ENCODE assay signal across 2 cellular contexts in genomic region chr22:27329471-27329870, GRCh38.
TF ChIP-seq lines count a peak whose summit lies in the region.

No MANE protein-coding gene starts in this region.

TF ChIP-seq in H1, 55 proteins besides CTCF, POLR2A, EP300 and RAD21 (continues in another document):
- TF ChIP-seq CHD7 (IDR thresholded peaks at IDR 0.05; ENCODE audit: insufficient replicate concordance, low read length) (no peak), CBX5 (IDR thresholded peaks at IDR 0.05; ENCODE audit: low read depth, low read length) (no peak), TCF12 (IDR thresholded peaks at IDR 0.05; ENCODE audit: low read depth, low read length) (0 out of 2 replicates have a peak, but pooled peaks have one; percentile 41), GTF2F1 (IDR thresholded peaks at IDR 0.05; ENCODE audit: borderline replicate concordance, low read depth, low read length) (no peak), USF2 (IDR thresholded peaks at IDR 0.05; ENCODE audit: low read length) (peak; percentile 47; the same call in 1 of the 2 replicates), PHF8 (conservative IDR thresholded peaks at IDR 0.05; ENCODE audit: low read depth, low read length) (no peak), SRF (IDR thresholded peaks at IDR 0.05; ENCODE audit: low read depth, low read length) (no peak), EZH2 (IDR thresholded peaks at IDR 0.05; ENCODE audit: low read depth, low read length, severe bottlenecking) (no peak), KDM5A (IDR thresholded peaks at IDR 0.05; ENCODE audit: low read length) (no peak), TAF1 (IDR thresholded peaks at IDR 0.05; ENCODE audit: low read depth, low read length) (no peak), CHD1 (IDR thresholded peaks at IDR 0.05; ENCODE audit: low read depth, low read length) (no peak), BACH1 (IDR thresholded peaks at IDR 0.05; ENCODE audit: low read length) (no peak), POU5F1 (IDR thresholded peaks at IDR 0.05; ENCODE audit: low read depth, low read length) (no peak), RFX5 (IDR thresholded peaks at IDR 0.05; ENCODE audit: borderline replicate concordance, low read depth, low read length) (no peak), MAX (IDR thresholded peaks at IDR 0.05) (peak; percentile 79), SUZ12 (IDR thresholded peaks at IDR 0.05; ENCODE audit: low read length) (no peak), CEBPB (IDR thresholded peaks at IDR 0.05; ENCODE audit: low read depth, low read length) (no peak), JUN (IDR thresholded peaks at IDR 0.05; ENCODE audit: low read depth, low read length) (no peak)

TF ChIP-seq in SK-N-SH treated with all-trans-retinoic acid at 6 μM for 48 hours, 23 proteins besides CTCF, POLR2A, EP300 and RAD21 (continued from another document):
- TF ChIP-seq TSHZ2 (CRISPR knock-in tag; IDR thresholded peaks at IDR 0.05) (no peak), PPARA (CRISPR knock-in tag; IDR thresholded peaks at IDR 0.05; ENCODE audit: borderline replicate concordance) (no peak), POU6F1 (CRISPR knock-in tag; IDR thresholded peaks at IDR 0.05; ENCODE audit: borderline replicate concordance, low read depth) (no peak), ZNF70 (CRISPR knock-in tag; IDR thresholded peaks at IDR 0.05) (no peak), RARB (CRISPR knock-in tag; IDR thresholded peaks at IDR 0.05) (no peak), ESRRG (CRISPR knock-in tag; IDR thresholded peaks at IDR 0.05) (no peak), TCF4 (CRISPR knock-in tag; IDR thresholded peaks at IDR 0.05; ENCODE audit: borderline replicate concordance) (no peak), CSRNP3 (CRISPR knock-in tag; IDR thresholded peaks at IDR 0.05) (no peak)
